ENCODE assay signal across 32 cellular contexts in the genomic region with DNA sequence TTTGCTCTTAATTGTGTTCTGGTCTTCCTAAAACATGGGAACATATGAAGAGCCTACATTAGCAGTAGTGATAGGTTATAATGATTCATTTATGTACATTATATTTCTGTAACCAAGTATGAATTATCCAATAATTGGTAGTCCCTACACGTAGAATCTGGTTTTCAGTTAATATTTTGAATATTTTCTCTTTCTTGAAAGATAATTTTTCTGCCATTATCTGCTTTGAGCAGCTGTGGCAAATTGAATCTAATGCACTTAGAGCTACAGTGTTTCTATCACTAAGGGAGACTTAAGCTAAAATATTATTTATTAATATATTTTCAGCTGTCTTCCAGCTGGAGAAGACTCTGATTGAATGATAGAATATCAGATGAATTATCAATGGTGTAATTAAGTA.
"Had no signal": no experiment of that assay in that cellular context is flagged by ENCODE, and none has a peak within 500 bp of the region (broad histone marks: within the 10 kb centered on the region; RNA-seq: fewer than 3 reads in every experiment).

No MANE protein-coding gene starts in this region.

- H3K4me1 ChIP-seq: adrenal gland, ascending aorta, body of pancreas, breast epithelium had no signal

- H3K36me3 ChIP-seq: adrenal gland, brain microvascular endothelial cell had no signal

- H3K4me3 ChIP-seq: adrenal gland, ascending aorta, body of pancreas, breast epithelium, cardiac muscle cell had no signal

- DNase-seq: activated effector memory CD4-positive, alpha-beta T cell treated with anti-CD3 and anti-CD28 coated beads, Interleukin-2, amount 50 U/mL, for 16 hours; activated effector memory CD4-positive, alpha-beta T cell treated with Interleukin-2 at 50 U/mL for 16 hours; activated gamma-delta T cell; activated gamma-delta T cell treated with Interleukin-2 at 50 U/mL for 16 hours; activated naive CD4-positive, alpha-beta T cell; activated naive CD4-positive, alpha-beta T cell treated with anti-CD3 and anti-CD28 coated beads for 36 hours; activated naive CD4-positive, alpha-beta T cell treated with anti-CD3 and anti-CD28 coated beads, Interleukin-2, amount 10 ng/mL, durations not matched to agents 7 days and 5 days; activated naive CD4-positive, alpha-beta T cell treated with anti-CD3 and anti-CD28 coated beads, Interleukin-2, amount 50 U/mL, for 16 hours; activated naive CD4-positive, alpha-beta T cell treated with Interleukin-2 at 50 U/mL for 16 hours; activated naive CD8-positive, alpha-beta T cell treated with anti-CD3 and anti-CD28 coated beads for 36 hours; activated naive CD8-positive, alpha-beta T cell treated with anti-CD3 and anti-CD28 coated beads, Interleukin-2, amount 10 ng/mL, durations not matched to agents 7 days and 5 days; activated naive CD8-positive, alpha-beta T cell treated with anti-CD3 and anti-CD28 coated beads, Interleukin-2, amount 50 U/mL, for 24 hours; activated T-cell treated with anti-CD3 and anti-CD28 coated beads, Interleukin-2, amount 50 U/mL, for 4 hours; activated T-cell treated with anti-CD3 and anti-CD28 coated beads, Interleukin-2, amount 50 U/mL, for 48 hours; activated T-cell treated with anti-CD3 and anti-CD28 coated beads, Interleukin-2, amount 50 U/mL, for 72 hours; adrenal gland; amniotic stem cell; amygdala; anterior cingulate cortex; aorta; body of pancreas; brain microvascular endothelial cell; caudate nucleus; central memory CD4-positive, alpha-beta T cell; cerebellar nuclear complex had no signal

- H3K27ac ChIP-seq: adrenal gland, ascending aorta, body of pancreas, brain microvascular endothelial cell, breast epithelium, cardiac muscle cell had no signal

- FAIRE-seq: astrocyte, bronchial epithelial cell had no signal

- H3K27me3 ChIP-seq: adrenal gland, ascending aorta, body of pancreas, brain microvascular endothelial cell, breast epithelium, cardiac muscle cell had no signal

- ATAC-seq: activated naive CD4-positive, alpha-beta T cell treated with anti-CD3 and anti-CD28 coated beads, Interleukin-2, amount 50 U/mL, for 72 hours; activated naive CD8-positive, alpha-beta T cell treated with anti-CD3 and anti-CD28 coated beads, Interleukin-2, amount 50 U/mL, for 24 hours; activated T-cell treated with anti-CD3 and anti-CD28 coated beads, Interleukin-2, amount 50 U/mL, for 4 hours; activated T-cell treated with anti-CD3 and anti-CD28 coated beads, Interleukin-2, amount 50 U/mL, for 72 hours; activated T-helper 17 cell treated with anti-CD3 and anti-CD28 coated beads, Interleukin-2, amount 50 U/mL, for 72 hours; body of pancreas had no signal

- H3K9me3 ChIP-seq: adrenal gland, ascending aorta, body of pancreas, breast epithelium had no signal
